ENCODE assay signal across 10 cellular contexts in the genomic region with DNA sequence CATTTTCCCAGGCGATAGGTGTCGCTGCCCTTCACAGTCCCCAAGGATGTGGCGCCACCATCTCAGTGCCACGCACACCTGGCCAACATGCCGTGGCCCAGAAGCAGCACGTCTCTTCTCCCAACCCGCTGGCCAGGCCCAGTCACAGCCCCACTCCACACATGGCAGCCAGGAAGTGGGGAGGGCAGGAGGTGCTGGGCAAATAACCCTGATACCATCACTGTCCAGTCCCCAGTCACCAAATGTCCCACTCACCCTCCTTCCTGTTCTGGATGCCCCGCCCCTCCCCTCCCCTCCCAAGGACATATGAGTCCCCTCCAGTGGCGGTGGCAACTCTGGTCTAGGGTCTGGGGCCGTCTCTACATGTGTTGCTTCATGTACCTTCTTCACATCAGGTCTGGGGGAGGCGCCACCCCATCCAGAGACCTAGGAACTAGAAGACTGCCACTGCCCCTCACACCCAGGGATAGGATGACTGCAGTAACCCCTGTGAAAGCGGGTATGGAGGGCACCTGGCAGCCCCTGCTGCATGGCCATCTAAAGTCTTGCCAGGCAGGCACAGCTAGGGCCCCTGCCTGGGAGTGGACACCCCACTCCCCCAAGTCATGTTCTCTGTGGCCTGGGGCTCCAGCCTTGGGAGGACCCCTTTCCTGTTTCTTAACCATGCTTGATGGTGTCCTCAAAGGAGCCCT. TPM values are rescaled to one million over a fixed set of nuclear protein-coding genes. Genes with fewer than 3 reads are reported as not detected.
DNase-seq lines count a peak whose midpoint lies in the region; ATAC-seq, FAIRE-seq and TF ChIP-seq lines count a peak whose summit lies in the region.
"Had no signal": no experiment of that assay in that cellular context is flagged by ENCODE, and none has a peak within 500 bp of the region (broad histone marks: within the 10 kb centered on the region; RNA-seq: fewer than 3 reads in every experiment).

No MANE protein-coding gene starts in this region.

- no peaks in the 10 kb centered on the region for H3K9me3 Mint-ChIP-seq in Calu3 (ENCODE audit: low read depth, unreplicated experiment)
- H3K9me3 Mint-ChIP-seq in chondrocyte (ENCODE audit: low read depth): no peaks in the 10 kb centered on the region

- H3K4me3 Mint-ChIP-seq in Calu3 (ENCODE audit: low read depth, unreplicated experiment) (peak overlapping the region; percentile 59), chondrocyte (ENCODE audit: unreplicated experiment) (no peak overlapping the region)

- CTCF ChIA-PET in Calu3 (lab: Charles Lee): interaction anchor here (1.0 to 2.0 kb wide), 8 partner anchors 9 to 261 kb away, joined by 3 to 38 read pairs (median 7); a partner anchor contains a TSS

- H3K36me3 ChIP-seq in OCI-LY3 (replicated peaks; ENCODE audit: low read depth, low read length): peaks cover 34% of the 10 kb centered on the region
- peaks cover 4 to 5% of the 10 kb centered on the region in 2 donors for H3K36me3 ChIP-seq in kidney (ENCODE audit: control insufficient read depth in 1 of 2, insufficient read depth in 2 of 2, low read length in 2 of 2)

- H3K9me3 ChIP-seq in OCI-LY3 (ENCODE audit: insufficient read depth, low read length) (no peaks in the 10 kb centered on the region), kidney (ENCODE audit: control insufficient read depth in 1 of 2, low read length in 2 of 2) (no peaks in the 10 kb centered on the region)

- H3K4me2 ChIP-seq in OCI-LY3 (ENCODE audit: low read length): peak overlapping the region; percentile 71

- H3K4me1 ChIP-seq in OCI-LY3 (ENCODE audit: low read length): peaks cover 39% of the 10 kb centered on the region
- H3K4me1 ChIP-seq in kidney (ENCODE audit: control insufficient read depth in 1 of 2, insufficient read depth in 1 of 2, low read depth in 1 of 2, low read length in 2 of 2): peaks cover 0 to 7% of the 10 kb centered on the region in 2 donors

- no peak for FAIRE-seq in kidney (lab: Jason Lieb, UNC)
- FAIRE-seq: TTC549 had no signal

- H3K79me2 ChIP-seq in OCI-LY3 (ENCODE audit: low read length): peaks cover 38% of the 10 kb centered on the region

- no peaks in the 10 kb centered on the region for H3K27me3 Mint-ChIP-seq in Calu3 (ENCODE audit: unreplicated experiment)
- H3K27me3 Mint-ChIP-seq in chondrocyte (ENCODE audit: low read depth): no peaks in the 10 kb centered on the region

- no peaks in the 10 kb centered on the region for H4K20me1 ChIP-seq in OCI-LY3 (ENCODE audit: insufficient read depth, low read length)

- BruUV-seq in Calu3 (replicated peaks; lab: Mats Ljungman, UMichigan): no TSS peak

- intact Hi-C loops in Calu3 (cut with micrococcal nuclease; ENCODE audit: unreplicated experiment) (no loop called here), kidney (cut with DNase I) (no loop called here)

- TF ChIP-seq CTCF in Calu3 (IDR thresholded peaks at IDR 0.05; ENCODE audit: unreplicated experiment) (no peak), OCI-LY3 (IDR thresholded peaks at IDR 0.05; ENCODE audit: low read depth, low read length) (no peak), chondrocyte (IDR thresholded peaks at IDR 0.05) (no peak), omental fat pad (IDR thresholded peaks at IDR 0.05) (no peak), kidney (IDR thresholded peaks at IDR 0.05; ENCODE audit: borderline replicate concordance, extremely low read depth, insufficient read depth) (no peak)

- H3K27ac ChIP-seq in OCI-LY3 (ENCODE audit: low read length): peak overlapping the region; percentile 96
- peak overlapping the region in 1 of 2 donors; percentile 26 for H3K27ac ChIP-seq in kidney (ENCODE audit: low read depth in 2 of 2, low read length in 2 of 2)

- H3K9ac ChIP-seq in OCI-LY3 (ENCODE audit: low read length) (peak overlapping the region; percentile 64; the same call in 1 of the 2 replicates), kidney (ENCODE audit: low read length in 2 of 2) (no peak overlapping the region)

- H3K27me3 ChIP-seq in OCI-LY3 (ENCODE audit: low read depth, low read length): no peaks in the 10 kb centered on the region

- DNase-seq in Calu3 (no peak), chondrocyte (ENCODE audit: low spot score) (no peak), omental fat pad (ENCODE audit: low spot score) (no peak), 8988T (no peak), kidney (no peak), CD1c-positive myeloid dendritic cell (ENCODE audit: extremely low spot score) (no peak)
- DNase-seq: NCI-H2081 had no signal

- ATAC-seq in omental fat pad (ENCODE audit: low FRiP score) (peak; percentile 1), GM21390 (IDR thresholded peaks at IDR 0.05; ENCODE audit: unreplicated experiment) (no peak)

- peak overlapping the region; percentile 36; the same call in 1 of the 2 replicates for H3K4me3 ChIP-seq in OCI-LY3 (ENCODE audit: low read length)
- H3K4me3 ChIP-seq in kidney (ENCODE audit: low read length in 2 of 2): no peak overlapping the region

- H3K27ac Mint-ChIP-seq in Calu3 (ENCODE audit: unreplicated experiment) (peak overlapping the region; percentile 91), chondrocyte (ENCODE audit: unreplicated experiment) (peak overlapping the region; percentile 95)

- H3K36me3 Mint-ChIP-seq in Calu3 (ENCODE audit: insufficient read depth, unreplicated experiment): peaks cover 72% of the 10 kb centered on the region
- peaks cover 5% of the 10 kb centered on the region for H3K36me3 Mint-ChIP-seq in chondrocyte (ENCODE audit: low read depth)

- H3K4me1 Mint-ChIP-seq in Calu3 (ENCODE audit: low read depth, unreplicated experiment): peaks cover 38% of the 10 kb centered on the region
- H3K4me1 Mint-ChIP-seq in chondrocyte (ENCODE audit: low read depth): peaks cover 28% of the 10 kb centered on the region

- H2AFZ ChIP-seq in OCI-LY3 (ENCODE audit: low read depth, low read length): no peak overlapping the region

RNA-seq across cellular contexts. Expression of a gene that starts 7.3 kb away (rescaled TPM):
- total RNA-seq in Calu3 (2022): 49.3 and 52.6 TPM in 2 replicates
- 22.0 to 29.4 TPM (median 22.7 TPM) in 3 replicates for total RNA-seq in chondrocyte
- 10 to 100 TPM; 11.6 to 22.6 (median 17.7) TPM for total RNA-seq in omental fat pad
- total RNA-seq in kidney: 50.9 TPM
- 26.3 TPM for polyA plus RNA-seq in kidney (ENCODE audit: insufficient read depth, low read depth, low replicate concordance)

RNA-seq across cellular contexts. Expression of a gene that starts 10.9 kb away (rescaled TPM):
- total RNA-seq in Calu3 (2022): 80.6 and 82.9 TPM in 2 replicates
- total RNA-seq in chondrocyte: 54.9 to 63.2 TPM (median 61.3 TPM) in 3 replicates
- total RNA-seq in omental fat pad: 10 to 100 TPM; 41.6 to 97.4 (median 71.8) TPM
- 77.4 TPM for total RNA-seq in kidney
- 65.4 TPM for polyA plus RNA-seq in kidney (ENCODE audit: insufficient read depth, low read depth, low replicate concordance)

RNA-seq across cellular contexts. Expression of a gene that starts 19.1 kb away (rescaled TPM):
- total RNA-seq in Calu3 (2022): 5.1 and 8.5 TPM in 2 replicates
- 3.4 to 4.7 TPM (median 3.7 TPM) in 3 replicates for total RNA-seq in chondrocyte
- 1 to 10 TPM; 3.3 to 5.5 (median 4.7) TPM for total RNA-seq in omental fat pad
- 7.0 TPM for total RNA-seq in kidney
- 5.9 TPM for polyA plus RNA-seq in kidney (ENCODE audit: insufficient read depth, low read depth, low replicate concordance)

RNA-seq across cellular contexts. Expression of a gene that starts 21.4 kb away (rescaled TPM):
- total RNA-seq in Calu3 (2022): 34.9 and 38.2 TPM in 2 replicates
- total RNA-seq in chondrocyte: 9.5 to 20.6 TPM (median 10.8 TPM) in 3 replicates
- total RNA-seq in omental fat pad: 10 to 100 TPM in 3 of 4 donors, 1 to 10 TPM in 1; 8.3 to 23.2 (median 16.7) TPM
- total RNA-seq in kidney: 22.1 TPM
- polyA plus RNA-seq in kidney (ENCODE audit: insufficient read depth, low read depth, low replicate concordance): 3.0 TPM

RNA-seq across cellular contexts. Expression of a gene that starts 46.1 kb away (rescaled TPM):
- total RNA-seq in Calu3 (2022) (40.3 and 49.4 TPM in 2 replicates), chondrocyte (1.9 to 2.9 TPM (median 2.8 TPM) in 3 replicates), omental fat pad (1 to 10 TPM; 1.3 to 2.4 (median 1.9) TPM), kidney (6.7 TPM)
- 1.7 TPM for polyA plus RNA-seq in kidney (ENCODE audit: insufficient read depth, low read depth, low replicate concordance)
